In the genomic region with DNA sequence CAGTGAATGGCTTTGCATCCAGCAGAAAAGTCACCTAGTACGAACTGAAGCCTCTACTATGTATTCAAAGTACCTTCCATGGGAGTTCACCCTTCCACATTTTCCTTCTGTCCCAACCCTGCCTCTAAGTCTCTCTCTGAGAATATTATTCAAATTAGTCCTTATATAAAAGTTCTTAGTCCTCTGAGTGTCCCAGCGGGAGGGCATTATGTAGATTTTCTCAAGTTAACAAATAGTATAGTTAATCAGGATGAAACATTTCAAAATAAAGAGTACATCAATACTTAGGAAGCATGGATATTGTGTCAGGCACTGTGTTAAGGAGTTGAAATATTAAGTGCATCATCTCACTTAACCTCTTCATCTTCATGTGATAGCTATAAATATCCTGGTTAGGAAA, we compare ENCODE assay signal across 27 cellular contexts.
"Had no signal": no experiment of that assay in that cellular context is flagged by ENCODE, and none has a peak within 500 bp of the region (broad histone marks: within the 10 kb centered on the region; RNA-seq: fewer than 3 reads in every experiment).

No MANE protein-coding gene starts in this region.

- H3K4me1 ChIP-seq: neural progenitor cell, parathyroid adenoma, psoas muscle, right lobe of liver, sigmoid colon, stomach, thyroid gland, tibial nerve, upper lobe of left lung had no signal

- H3K9me3 ChIP-seq: ovary, psoas muscle, right lobe of liver, sigmoid colon, stomach, thoracic aorta, thyroid gland, tibial nerve, upper lobe of left lung had no signal

- H3K36me3 Mint-ChIP-seq: natural killer cell; neural progenitor cell; stimulated activated effector memory CD8-positive, alpha-beta T cell treated with anti-CD3 and anti-CD28 coated beads, Interleukin-12 subunit alpha, Interleukin-12 subunit beta, amount 100 ng/mL, for 72 hours; stimulated activated naive B cell treated with anti-CD40 and anti-IgM and Interleukin-4, amounts not matched to agents 10 μg/mL and 1 μg/mL and 100 μg/mL, for 72 hours had no signal

- H3K4me3 ChIP-seq: neural progenitor cell, ovary, psoas muscle, right lobe of liver, sigmoid colon, stomach, thoracic aorta, thyroid gland, tibial nerve, upper lobe of left lung had no signal

- DNase-seq: natural killer cell; occipital lobe; ovary; posterior cingulate gyrus; psoas muscle; right cardiac atrium; right lobe of liver; sigmoid colon; small intestine; stimulated activated CD4-positive, alpha-beta T cell treated with anti-CD3 and anti-CD28 coated beads, Interleukin-15, amount 100 ng/mL, for 24 hours; stimulated activated CD4-positive, alpha-beta T cell treated with anti-CD3 and anti-CD28 coated beads, Interleukin-2, amount 100 ng/mL, for 24 hours; stimulated activated CD4-positive, alpha-beta T cell treated with anti-CD3 and anti-CD28 coated beads, Interleukin-2, amount 100 ng/mL, for 48 hours; stimulated activated CD4-positive, alpha-beta T cell treated with anti-CD3 and anti-CD28 coated beads, Interleukin-4, amount 100 ng/mL, for 24 hours; stimulated activated naive B cell treated with anti-CD40 and anti-IgM and Interleukin-4, amounts not matched to agents 10 μg/mL and 1 μg/mL and 100 μg/mL, for 72 hours; stimulated activated naive CD4-positive, alpha-beta T cell treated with Interleukin-2 at 50 U/mL for 16 hours; stomach; thyroid gland; trophoblast cell; upper lobe of left lung had no signal

- H3K27me3 ChIP-seq: neural progenitor cell, ovary, right lobe of liver, sigmoid colon, stomach, thyroid gland, tibial nerve, upper lobe of left lung had no signal

- H3K27ac ChIP-seq: neural progenitor cell, ovary, parathyroid adenoma, psoas muscle, right lobe of liver, sigmoid colon, stomach, thoracic aorta, thyroid gland, tibial nerve, upper lobe of left lung had no signal

- H3K27ac Mint-ChIP-seq: natural killer cell; nephron; neural progenitor cell; progenitor cell of endocrine pancreas; stimulated activated effector memory CD8-positive, alpha-beta T cell treated with anti-CD3 and anti-CD28 coated beads, Interleukin-12 subunit alpha, Interleukin-12 subunit beta, amount 100 ng/mL, for 72 hours; stimulated activated naive B cell treated with anti-CD40 and anti-IgM and Interleukin-4, amounts not matched to agents 10 μg/mL and 1 μg/mL and 100 μg/mL, for 72 hours; stimulated activated naive CD8-positive, alpha-beta T cell treated with anti-CD3 and anti-CD28 coated beads, Interleukin-15, Interleukin-2, amounts not matched to agents 100 ng/mL and 50 ng/mL, for 24 hours had no signal

- H3K9me3 Mint-ChIP-seq: natural killer cell; nephron; neural progenitor cell; stimulated activated effector memory CD8-positive, alpha-beta T cell treated with anti-CD3 and anti-CD28 coated beads, Interleukin-12 subunit alpha, Interleukin-12 subunit beta, amount 100 ng/mL, for 72 hours; stimulated activated naive B cell treated with anti-CD40 and anti-IgM and Interleukin-4, amounts not matched to agents 10 μg/mL and 1 μg/mL and 100 μg/mL, for 72 hours; stimulated activated naive CD8-positive, alpha-beta T cell treated with anti-CD3 and anti-CD28 coated beads, Interleukin-15, Interleukin-2, amounts not matched to agents 100 ng/mL and 50 ng/mL, for 24 hours had no signal

- H3K4me1 Mint-ChIP-seq: natural killer cell; nephron; neural progenitor cell; stimulated activated effector memory CD8-positive, alpha-beta T cell treated with anti-CD3 and anti-CD28 coated beads, Interleukin-12 subunit alpha, Interleukin-12 subunit beta, amount 100 ng/mL, for 72 hours had no signal

- H3K9ac ChIP-seq: neural progenitor cell, parathyroid adenoma had no signal

- H3K36me3 ChIP-seq: neural progenitor cell, ovary, right lobe of liver, sigmoid colon, stomach, thoracic aorta, thyroid gland, tibial nerve, upper lobe of left lung had no signal

- H3K4me3 Mint-ChIP-seq: natural killer cell; nephron; neural progenitor cell; stimulated activated effector memory CD8-positive, alpha-beta T cell treated with anti-CD3 and anti-CD28 coated beads, Interleukin-12 subunit alpha, Interleukin-12 subunit beta, amount 100 ng/mL, for 72 hours; stimulated activated naive B cell treated with anti-CD40 and anti-IgM and Interleukin-4, amounts not matched to agents 10 μg/mL and 1 μg/mL and 100 μg/mL, for 72 hours; stimulated activated naive CD8-positive, alpha-beta T cell treated with anti-CD3 and anti-CD28 coated beads, Interleukin-15, Interleukin-2, amounts not matched to agents 100 ng/mL and 50 ng/mL, for 24 hours had no signal
